9 cellular contexts compared by ENCODE assay signal in genomic region chr2:58449286-58450010, GRCh38.
DNase-seq lines count a peak whose midpoint lies in the region; ATAC-seq and TF ChIP-seq lines count a peak whose summit lies in the region.
"Had no signal": no experiment of that assay in that cellular context is flagged by ENCODE, and none has a peak within 500 bp of the region (broad histone marks: within the 10 kb centered on the region; RNA-seq: fewer than 3 reads in every experiment).

No MANE protein-coding gene starts in this region.

- CTCF ChIA-PET in HEK293 (lab: Yijun Ruan, JAX) = interaction anchor here (0.5 to 2.0 kb wide), 12 partner anchors 79 to 1485 kb away, joined by 3 to 13 read pairs (median 3); no protein-coding TSS in a partner anchor
- CTCF ChIA-PET in activated CD8-positive, alpha-beta T cell treated with anti-CD3 and anti-CD28 coated beads for 36 hours (lab: Charles Lee) = interaction anchor here (1.1 kb wide), 1 partner anchor 544 kb away, joined by 3 read pairs; no protein-coding TSS in a partner anchor

- H3K4me1 Mint-ChIP-seq in activated CD8-positive, alpha-beta T cell treated with anti-CD3 and anti-CD28 coated beads for 36 hours (ENCODE audit: low read depth) = no peaks in the 10 kb centered on the region
- no peaks in the 10 kb centered on the region for H3K4me1 Mint-ChIP-seq in natural killer cell treated with Interleukin-12 subunit alpha and Interleukin-12 subunit beta and Interleukin-15 and Interleukin-18, amount 100 ng/mL, for 72 hours (ENCODE audit: low read depth in 2 of 2)

- H3K4me3 ChIP-seq in HEK293 (ENCODE audit: low read depth, low read length) = no peak overlapping the region
- H3K4me3 ChIP-seq: heart left ventricle had no signal

- no peaks in the 10 kb centered on the region for H3K36me3 Mint-ChIP-seq in activated CD8-positive, alpha-beta T cell treated with anti-CD3 and anti-CD28 coated beads for 36 hours (ENCODE audit: low read depth)
- no peaks in the 10 kb centered on the region for H3K36me3 Mint-ChIP-seq in natural killer cell treated with Interleukin-12 subunit alpha and Interleukin-12 subunit beta and Interleukin-15 and Interleukin-18, amount 100 ng/mL, for 72 hours

- peak; percentile 87 for ATAC-seq in GM18520 (IDR thresholded peaks at IDR 0.05; ENCODE audit: unreplicated experiment)
- ATAC-seq in activated CD8-positive, alpha-beta T cell treated with anti-CD3 and anti-CD28 coated beads for 36 hours = no peak
- ATAC-seq in natural killer cell treated with Interleukin-12 subunit alpha and Interleukin-12 subunit beta and Interleukin-15 and Interleukin-18, amount 100 ng/mL, for 72 hours = no peak
- ATAC-seq: heart left ventricle had no signal

- DNase-seq in NAMALWA (ENCODE audit: low spot score) = peak; percentile 16
- peak; percentile 35 for DNase-seq in globus pallidus (ENCODE audit: low spot score)
- DNase-seq in activated CD8-positive, alpha-beta T cell treated with anti-CD3 and anti-CD28 coated beads for 36 hours = no peak
- no peak for DNase-seq in NCI-H2029 treated with DMSO at 0.1 percent for 48 hours (lab: John Stamatoyannopoulos, UW)
- no peak for DNase-seq in stimulated activated CD4-positive, alpha-beta T cell treated with anti-CD3 and anti-CD28 coated beads, Interleukin-12 subunit alpha, Interleukin-12 subunit beta, amount 100 ng/mL, for 4 hours
- no peak for DNase-seq in natural killer cell treated with Interleukin-12 subunit alpha and Interleukin-12 subunit beta and Interleukin-15 and Interleukin-18, amount 100 ng/mL, for 72 hours (ENCODE audit: low spot score)
- DNase-seq: heart left ventricle had no signal

- no peak overlapping the region for H3K4me3 Mint-ChIP-seq in activated CD8-positive, alpha-beta T cell treated with anti-CD3 and anti-CD28 coated beads for 36 hours
- no peak overlapping the region for H3K4me3 Mint-ChIP-seq in natural killer cell treated with Interleukin-12 subunit alpha and Interleukin-12 subunit beta and Interleukin-15 and Interleukin-18, amount 100 ng/mL, for 72 hours

- peaks cover 5% of the 10 kb centered on the region for H3K27me3 Mint-ChIP-seq in activated CD8-positive, alpha-beta T cell treated with anti-CD3 and anti-CD28 coated beads for 36 hours
- H3K27me3 Mint-ChIP-seq in natural killer cell treated with Interleukin-12 subunit alpha and Interleukin-12 subunit beta and Interleukin-15 and Interleukin-18, amount 100 ng/mL, for 72 hours = peaks cover 10 to 18% of the 10 kb centered on the region in 2 donors

- no peaks in the 10 kb centered on the region for H3K4me1 ChIP-seq in HEK293 (ENCODE audit: control insufficient read depth, insufficient read depth, low read length)
- H3K4me1 ChIP-seq: heart left ventricle had no signal

- H3K9me3 Mint-ChIP-seq in activated CD8-positive, alpha-beta T cell treated with anti-CD3 and anti-CD28 coated beads for 36 hours = no peaks in the 10 kb centered on the region
- H3K9me3 Mint-ChIP-seq in natural killer cell treated with Interleukin-12 subunit alpha and Interleukin-12 subunit beta and Interleukin-15 and Interleukin-18, amount 100 ng/mL, for 72 hours = no peaks in the 10 kb centered on the region

- no peaks in the 10 kb centered on the region for H3K9me3 ChIP-seq in HEK293 (ENCODE audit: control insufficient read depth, insufficient read depth, low read depth, low read length)
- H3K9me3 ChIP-seq: heart left ventricle had no signal

- H3K27ac ChIP-seq in HEK293 (ENCODE audit: extremely low read depth, low read depth, low read length) = no peak overlapping the region
- H3K27ac ChIP-seq: heart left ventricle had no signal

- intact Hi-C loops in activated CD8-positive, alpha-beta T cell treated with anti-CD3 and anti-CD28 coated beads for 36 hours (cut with micrococcal nuclease) = loop anchor here (5.0 kb wide), 1 partner anchor 687 kb away; no protein-coding TSS in a partner anchor

- POLR2A ChIA-PET in HEK293 (lab: Yijun Ruan, JAX) = no interaction called here
- POLR2A ChIA-PET in activated CD8-positive, alpha-beta T cell treated with anti-CD3 and anti-CD28 coated beads for 36 hours (lab: Charles Lee) = no interaction called here

- H3K36me3 ChIP-seq in HEK293 (ENCODE audit: control insufficient read depth in 2 of 2, insufficient read depth in 1 of 2, low read length in 2 of 2) = no peaks in the 10 kb centered on the region
- H3K36me3 ChIP-seq: heart left ventricle had no signal

- H3K27ac Mint-ChIP-seq in activated CD8-positive, alpha-beta T cell treated with anti-CD3 and anti-CD28 coated beads for 36 hours = no peak overlapping the region
- no peak overlapping the region for H3K27ac Mint-ChIP-seq in natural killer cell treated with Interleukin-12 subunit alpha and Interleukin-12 subunit beta and Interleukin-15 and Interleukin-18, amount 100 ng/mL, for 72 hours

- no peak for TF ChIP-seq CTCF in HEK293 (tag by site-specific recombination; IDR thresholded peaks at IDR 0.05)
- no peak for TF ChIP-seq CTCF in activated CD8-positive, alpha-beta T cell treated with anti-CD3 and anti-CD28 coated beads for 36 hours (IDR thresholded peaks at IDR 0.05)

TF ChIP-seq in HEK293, 187 proteins besides CTCF, POLR2A, EP300 and RAD21 (continues in another document):
- TF ChIP-seq ATF2 (tag by site-specific recombination; IDR thresholded peaks at IDR 0.05; ENCODE audit: low read depth) (0 out of 2 replicates have a peak, but pooled peaks have one; percentile 23), ZNF248 (tag by site-specific recombination; IDR thresholded peaks at IDR 0.05) (no peak), SALL2 (tag by site-specific recombination; IDR thresholded peaks at IDR 0.05; ENCODE audit: borderline replicate concordance) (no peak), PRDM6 (tag by site-specific recombination; IDR thresholded peaks at IDR 0.05) (no peak), ZNF658 (tag by site-specific recombination; IDR thresholded peaks at IDR 0.05) (no peak), ZNF211 (tag by site-specific recombination; IDR thresholded peaks at IDR 0.05; ENCODE audit: low read depth) (no peak), ZNF292 (tag by site-specific recombination; IDR thresholded peaks at IDR 0.05; ENCODE audit: borderline replicate concordance, low read depth) (no peak), MYNN (tag by site-specific recombination; IDR thresholded peaks at IDR 0.05; ENCODE audit: borderline replicate concordance) (peak; percentile 83), ZNF37A (tag by site-specific recombination; IDR thresholded peaks at IDR 0.05) (no peak), RBAK (tag by site-specific recombination; IDR thresholded peaks at IDR 0.05) (no peak), TCF7L2 (IDR thresholded peaks at IDR 0.05; ENCODE audit: borderline replicate concordance, low read depth, low read length) (no peak), ZNF174 (tag by site-specific recombination; IDR thresholded peaks at IDR 0.05) (no peak), PRDM4 (tag by site-specific recombination; IDR thresholded peaks at IDR 0.05) (no peak)

Comparison
In these comparisons a context has a peak if more than half of its experiments do, and no peak if none do; other contexts are left out.
1. DNase-seq: peak in NAMALWA (single experiment) and globus pallidus (single experiment); none in activated CD8-positive, alpha-beta T cell treated with anti-CD3 and anti-CD28 coated beads for 36 hours (single experiment), NCI-H2029 treated with DMSO at 0.1 percent for 48 hours (single experiment), stimulated activated CD4-positive, alpha-beta T cell treated with anti-CD3 and anti-CD28 coated beads, Interleukin-12 subunit alpha, Interleukin-12 subunit beta, amount 100 ng/mL, for 4 hours (single experiment) and natural killer cell treated with Interleukin-12 subunit alpha and Interleukin-12 subunit beta and Interleukin-15 and Interleukin-18, amount 100 ng/mL, for 72 hours (single experiment).